In genomic region chr2:241545523-241546473, GRCh38 we compare ENCODE assay signal across 1 cellular context.
TF ChIP-seq lines count a peak whose summit lies in the region.

No MANE protein-coding gene starts in this region.

TF ChIP-seq in K562, 482 proteins besides CTCF, POLR2A, EP300 and RAD21 (continued from another document):
- TF ChIP-seq CEBPG (CRISPR knock-in tag; IDR thresholded peaks at IDR 0.05): no peak
- TF ChIP-seq CEBPG (tag; conservative IDR thresholded peaks at IDR 0.05 in 1 of 2, IDR thresholded peaks at IDR 0.05 in 1 of 2): no peak
- TF ChIP-seq HBP1 (CRISPR knock-in tag; IDR thresholded peaks at IDR 0.05): peak; percentile 6; the same call in 1 of the 2 replicates
- TF ChIP-seq MIER1 (IDR thresholded peaks at IDR 0.05; ENCODE audit: low read depth): peak; percentile 23; the same call in 1 of the 2 replicates
- TF ChIP-seq CUX1 (CRISPR knock-in tag; IDR thresholded peaks at IDR 0.05): no peak
- TF ChIP-seq, protein P1, sequence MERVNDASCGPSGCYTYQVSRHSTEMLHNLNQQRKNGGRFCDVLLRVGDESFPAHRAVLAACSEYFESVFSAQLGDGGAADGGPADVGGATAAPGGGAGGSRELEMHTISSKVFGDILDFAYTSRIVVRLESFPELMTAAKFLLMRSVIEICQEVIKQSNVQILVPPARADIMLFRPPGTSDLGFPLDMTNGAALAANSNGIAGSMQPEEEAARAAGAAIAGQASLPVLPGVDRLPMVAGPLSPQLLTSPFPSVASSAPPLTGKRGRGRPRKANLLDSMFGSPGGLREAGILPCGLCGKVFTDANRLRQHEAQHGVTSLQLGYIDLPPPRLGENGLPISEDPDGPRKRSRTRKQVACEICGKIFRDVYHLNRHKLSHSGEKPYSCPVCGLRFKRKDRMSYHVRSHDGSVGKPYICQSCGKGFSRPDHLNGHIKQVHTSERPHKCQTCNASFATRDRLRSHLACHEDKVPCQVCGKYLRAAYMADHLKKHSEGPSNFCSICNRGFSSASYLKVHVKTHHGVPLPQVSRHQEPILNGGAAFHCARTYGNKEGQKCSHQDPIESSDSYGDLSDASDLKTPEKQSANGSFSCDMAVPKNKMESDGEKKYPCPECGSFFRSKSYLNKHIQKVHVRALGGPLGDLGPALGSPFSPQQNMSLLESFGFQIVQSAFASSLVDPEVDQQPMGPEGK (CRISPR knock-in tag; IDR thresholded peaks at IDR 0.05; ENCODE audit: borderline replicate concordance): no peak
- no peak for TF ChIP-seq KDM4B (IDR thresholded peaks at IDR 0.05; ENCODE audit: borderline replicate concordance in 2 of 2, low read depth in 1 of 2)
